ENCODE assay signal across 9 cellular contexts in the genomic region with DNA sequence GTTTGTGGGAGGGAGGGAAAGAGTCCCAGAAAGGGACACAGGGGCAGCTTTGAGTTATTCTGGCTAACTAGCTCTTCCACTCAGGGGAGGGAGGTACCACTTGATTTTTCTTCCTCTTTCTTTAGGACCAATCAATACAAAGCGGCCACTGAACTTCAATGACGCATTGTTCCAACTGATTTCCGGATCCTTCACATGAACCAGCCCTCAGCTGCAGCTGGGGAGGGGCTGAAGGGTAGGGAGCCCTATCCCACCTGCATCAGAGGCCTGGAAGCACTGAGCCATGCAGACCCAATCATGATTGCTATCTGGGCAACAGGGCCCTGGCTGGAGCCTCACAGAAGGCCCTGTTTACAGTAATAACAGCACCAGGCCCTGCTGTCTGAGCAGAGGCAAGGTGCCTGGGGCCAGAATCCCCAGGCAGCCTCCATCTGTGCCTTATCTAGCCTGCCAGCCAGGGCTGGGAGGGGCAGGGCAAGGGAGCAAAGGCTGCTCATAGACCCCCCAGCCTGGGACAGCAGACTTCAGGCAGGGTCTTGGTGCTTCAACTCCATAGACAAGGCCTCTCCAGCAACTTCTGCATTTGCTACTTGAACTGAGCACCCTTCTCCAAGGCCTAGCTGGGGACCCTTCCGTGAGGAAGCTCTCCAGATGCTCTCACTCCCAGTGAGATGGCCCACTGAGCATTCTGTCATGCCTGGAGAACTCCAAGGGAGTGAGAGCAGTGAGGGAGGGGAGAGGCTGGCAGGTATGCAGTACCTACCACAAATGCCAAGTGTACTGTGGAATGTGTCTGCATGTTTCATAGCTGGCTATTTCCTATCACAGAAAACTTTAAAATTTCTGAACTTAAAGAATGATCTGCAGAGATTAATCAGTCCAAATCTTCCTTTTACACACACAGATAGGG. TPM values are rescaled to one million over a fixed set of nuclear protein-coding genes. Genes with fewer than 3 reads are reported as not detected.
DNase-seq lines count a peak whose midpoint lies in the region; ATAC-seq, FAIRE-seq and TF ChIP-seq lines count a peak whose summit lies in the region.
"Had no signal": no experiment of that assay in that cellular context is flagged by ENCODE, and none has a peak within 500 bp of the region (broad histone marks: within the 10 kb centered on the region; RNA-seq: fewer than 3 reads in every experiment).

No MANE protein-coding gene starts in this region.

- H3K27ac Mint-ChIP-seq in WTC11 (peak overlapping the region; percentile 85), type B pancreatic cell (peak overlapping the region; percentile 88)

- no peak overlapping the region for H3K9ac ChIP-seq in HUES6 (ENCODE audit: low read length)

- H3K9me3 Mint-ChIP-seq in WTC11 (no peaks in the 10 kb centered on the region), type B pancreatic cell (no peaks in the 10 kb centered on the region)

- H3K36me3 Mint-ChIP-seq in WTC11 (no peaks in the 10 kb centered on the region), type B pancreatic cell (no peaks in the 10 kb centered on the region)

- CTCF ChIA-PET in WTC11 (lab: Charles Lee), result interaction anchor here (0.5 to 5.8 kb wide), 8 partner anchors 19 to 162 kb away, joined by 3 to 48 read pairs (median 7); partner anchors contain the start of gene CLPB

- H3K9me3 ChIP-seq in HUES6 (ENCODE audit: control insufficient read depth, insufficient read depth, low read depth, low read length), result no peaks in the 10 kb centered on the region

- POLR2A ChIA-PET in WTC11 (lab: Charles Lee), result no interaction called here

- H3K27me3 Mint-ChIP-seq in WTC11 (ENCODE audit: low read depth) (no peaks in the 10 kb centered on the region), type B pancreatic cell (no peaks in the 10 kb centered on the region)

- FAIRE-seq in HTR-8/SVneo (lab: Jason Lieb, UNC), result no peak

- H3K27ac ChIP-seq in HUES6 (ENCODE audit: low read depth, low read length), result 0 out of 2 replicates have a peak overlapping the region, but pooled peaks have one; percentile 29

- H3K27me3 ChIP-seq in HUES6 (ENCODE audit: control insufficient read depth, insufficient read depth, low read length), result no peaks in the 10 kb centered on the region

- TF ChIP-seq CTCF in WTC11 (IDR thresholded peaks at IDR 0.05), result no peak
- TF ChIP-seq CTCF in type B pancreatic cell (conservative IDR thresholded peaks at IDR 0.05), result no peak

- DNase-seq in NCI-H2227 (lab: John Stamatoyannopoulos, UW; ENCODE audit: unreplicated experiment) (peak; percentile 25), NCI-H2227 treated with DMSO at 0.1 percent for 48 hours (lab: John Stamatoyannopoulos, UW) (no peak), WTC11 (ENCODE audit: low spot score) (no peak), kidney glomerular epithelial cell (lab: John Stamatoyannopoulos, UW) (peak; percentile 60), type B pancreatic cell (ENCODE audit: extremely low spot score, unreplicated experiment) (no peak), HTR-8/SVneo (ENCODE audit: insufficient read length, low spot score) (no peak)

- H3K4me1 ChIP-seq in HUES6 (ENCODE audit: control insufficient read depth, insufficient read depth, low read length), result peaks cover 42% of the 10 kb centered on the region

- no peak overlapping the region for H3K4me3 ChIP-seq in HUES6 (ENCODE audit: low read depth, low read length)

- H3K4me1 Mint-ChIP-seq in WTC11, result peaks cover 57% of the 10 kb centered on the region
- peaks cover 30% of the 10 kb centered on the region for H3K4me1 Mint-ChIP-seq in type B pancreatic cell (ENCODE audit: unreplicated experiment)

- ATAC-seq in WTC11 (peak; percentile 22), GM19351 (IDR thresholded peaks at IDR 0.05; ENCODE audit: unreplicated experiment) (no peak)
- ATAC-seq: Panc1 had no signal

- no peaks in the 10 kb centered on the region for H3K36me3 ChIP-seq in HUES6 (ENCODE audit: control insufficient read depth, insufficient read depth, low read length)

- H3K4me3 Mint-ChIP-seq in WTC11 (no peak overlapping the region), type B pancreatic cell (no peak overlapping the region)

TF ChIP-seq in WTC11, 78 proteins besides CTCF, POLR2A, EP300 and RAD21:
- TF ChIP-seq MAX (CRISPR knock-in tag; IDR thresholded peaks at IDR 0.05), result no peak
- no peak for TF ChIP-seq CBFB (CRISPR knock-in tag; IDR thresholded peaks at IDR 0.05; ENCODE audit: low read depth)
- TF ChIP-seq NFE2L1 (CRISPR knock-in tag; IDR thresholded peaks at IDR 0.05), result no peak
- no peak for TF ChIP-seq ATF1 (CRISPR knock-in tag; IDR thresholded peaks at IDR 0.05)
- no peak for TF ChIP-seq HMGA2 (CRISPR knock-in tag; IDR thresholded peaks at IDR 0.05)
- TF ChIP-seq AFF4 (CRISPR knock-in tag; IDR thresholded peaks at IDR 0.05; ENCODE audit: borderline replicate concordance), result no peak
TF ChIP-seq in WTC11: peak in this region for 0.

RNA-seq across cellular contexts. Expression of gene CLPB, which starts 22.5 kb away (rescaled TPM):
- 24.9 to 28.3 TPM (median 26.8 TPM) in 3 replicates for total RNA-seq in WTC11 (2021)
- total RNA-seq in type B pancreatic cell (ENCODE audit: low replicate concordance), result 17.1 and 19.8 TPM in 2 replicates

Comparison
In these comparisons a context has a peak if more than half of its experiments do, and no peak if none do; other contexts are left out.
1. DNase-seq: peak in NCI-H2227 (single experiment) and kidney glomerular epithelial cell (single experiment); none in NCI-H2227 treated with DMSO at 0.1 percent for 48 hours (single experiment), WTC11 (single experiment), type B pancreatic cell (single experiment) and HTR-8/SVneo (single experiment).